ENCODE assay signal across 8 cellular contexts in genomic region chr4:6909970-6910339, GRCh38. TPM values are rescaled to one million over a fixed set of nuclear protein-coding genes. Genes with fewer than 3 reads are reported as not detected.
DNase-seq lines count a peak whose midpoint lies in the region; ATAC-seq and TF ChIP-seq lines count a peak whose summit lies in the region.

No MANE protein-coding gene starts in this region.

- H3K9me3 ChIP-seq in Panc1 (ENCODE audit: control insufficient read depth, insufficient read depth, low read depth, low read length) (no peaks in the 10 kb centered on the region), mucosa of rectum (ENCODE audit: control insufficient read depth in 2 of 2, low read length in 2 of 2) (no peaks in the 10 kb centered on the region), upper lobe of left lung (no peaks in the 10 kb centered on the region)

- BruUV-seq in Panc1 (replicated peaks; lab: Mats Ljungman, UMichigan) = no TSS peak

- POLR2A ChIA-PET in Panc1 (lab: Charles Lee) = no interaction called here

- H3K9ac ChIP-seq in mucosa of rectum (ENCODE audit: low read depth in 1 of 2, low read length in 2 of 2) = peak overlapping the region; percentile 69 to 79

- in situ Hi-C loops in Panc1 (cut with HindIII; ENCODE audit: low pct_unique_long_range_greater_than_20kb, low sequenced_read_pairs) = no loop called here

- no peak for TF ChIP-seq POLR2A in upper lobe of left lung (IDR thresholded peaks at IDR 0.05)

- intact Hi-C loops in Panc1 (cut with micrococcal nuclease; ENCODE audit: unreplicated experiment) = loop anchor here (5.0 kb wide), 1 partner anchor 172 kb away; no protein-coding TSS in a partner anchor

- no peak for TF ChIP-seq CTCF in Panc1 (IDR thresholded peaks at IDR 0.05)
- TF ChIP-seq CTCF in coronary artery (IDR thresholded peaks at IDR 0.05) = no peak
- no peak for TF ChIP-seq CTCF in upper lobe of left lung (IDR thresholded peaks at IDR 0.05)

- H3K36me3 ChIP-seq in Panc1 (ENCODE audit: control insufficient read depth, insufficient read depth, low read length) (no peaks in the 10 kb centered on the region), mucosa of rectum (ENCODE audit: control insufficient read depth in 2 of 2, insufficient read depth in 2 of 2, low read length in 2 of 2) (no peaks in the 10 kb centered on the region), upper lobe of left lung (no peaks in the 10 kb centered on the region)

- CTCF ChIA-PET in Panc1 (lab: Charles Lee) = no interaction called here

- DNase-seq in NCI-H146 (lab: John Stamatoyannopoulos, UW) (peak; percentile 67), NCI-H146 treated with DMSO at 0.1 percent for 48 hours (lab: John Stamatoyannopoulos, UW; ENCODE audit: unreplicated experiment) (no peak), Panc1 (ENCODE audit: low read depth, low spot score) (no peak), coronary artery (ENCODE audit: low spot score) (no peak), upper lobe of left lung (peak in 1 of 2 donors; percentile 92)
- DNase-seq in activated CD4-positive, CD25-positive, alpha-beta regulatory T cell (lab: John Stamatoyannopoulos, UW) = no peak

- WGBS in upper lobe of left lung, 2 donors = 0% methylated on average over 10 to 17 of the region's 58 CpGs

- H3K4me1 ChIP-seq in Panc1 (ENCODE audit: control insufficient read depth, insufficient read depth, low read length) (peaks cover 30% of the 10 kb centered on the region), mucosa of rectum (ENCODE audit: control insufficient read depth in 2 of 2, insufficient read depth in 2 of 2, low read length in 2 of 2) (peaks cover 23 to 27% of the 10 kb centered on the region in 2 donors), upper lobe of left lung (peaks cover 21 to 61% (median 32%) of the 10 kb centered on the region in 4 donors)

- H3K4me3 ChIP-seq in Panc1 (ENCODE audit: low read depth in 2 of 2, low read length in 2 of 2) (peak overlapping the region; percentile 61 to 74), coronary artery (peak overlapping the region; percentile 78), mucosa of rectum (ENCODE audit: low read length in 2 of 2) (peak overlapping the region; percentile 80), upper lobe of left lung (peak overlapping the region; percentile 69 to 89 (median 82))

- peak; percentile 39 for ATAC-seq in HG02642 (IDR thresholded peaks at IDR 0.05; ENCODE audit: poor library complexity, unreplicated experiment)
- ATAC-seq in Panc1 = peak; percentile 52
- ATAC-seq in upper lobe of left lung (ENCODE audit: low FRiP score in 2 of 2) = peak in 1 of 2 donors; percentile 11

- no peak for TF ChIP-seq EP300 in upper lobe of left lung (IDR thresholded peaks at IDR 0.05)

- no peaks in the 10 kb centered on the region for H3K27me3 ChIP-seq in Panc1 (ENCODE audit: control insufficient read depth, insufficient read depth, low read length)
- no peaks in the 10 kb centered on the region for H3K27me3 ChIP-seq in mucosa of rectum (ENCODE audit: control insufficient read depth in 2 of 2, insufficient read depth in 2 of 2, low read length in 2 of 2)
- no peaks in the 10 kb centered on the region for H3K27me3 ChIP-seq in upper lobe of left lung

- peak overlapping the region; percentile 80 for H3K27ac ChIP-seq in Panc1 (ENCODE audit: low read length)
- H3K27ac ChIP-seq in coronary artery = peak overlapping the region; percentile 49 to 92
- peak overlapping the region; percentile 78 to 94 for H3K27ac ChIP-seq in mucosa of rectum (ENCODE audit: low read depth in 2 of 2, low read length in 2 of 2)
- peak overlapping the region; percentile 79 to 100 (median 99) for H3K27ac ChIP-seq in upper lobe of left lung

RNA-seq across cellular contexts. Expression of gene TBC1D14, which starts 0.3 kb away (rescaled TPM):
- total RNA-seq in Panc1 (2021; ENCODE audit: unreplicated experiment) (36.3 TPM), upper lobe of left lung (10 to 100 TPM; 47.7 to 61.8 (median 57.8) TPM)
- polyA plus RNA-seq in Panc1 (2012; ENCODE audit: insufficient read length) = 35.0 TPM
